In the genomic region with DNA sequence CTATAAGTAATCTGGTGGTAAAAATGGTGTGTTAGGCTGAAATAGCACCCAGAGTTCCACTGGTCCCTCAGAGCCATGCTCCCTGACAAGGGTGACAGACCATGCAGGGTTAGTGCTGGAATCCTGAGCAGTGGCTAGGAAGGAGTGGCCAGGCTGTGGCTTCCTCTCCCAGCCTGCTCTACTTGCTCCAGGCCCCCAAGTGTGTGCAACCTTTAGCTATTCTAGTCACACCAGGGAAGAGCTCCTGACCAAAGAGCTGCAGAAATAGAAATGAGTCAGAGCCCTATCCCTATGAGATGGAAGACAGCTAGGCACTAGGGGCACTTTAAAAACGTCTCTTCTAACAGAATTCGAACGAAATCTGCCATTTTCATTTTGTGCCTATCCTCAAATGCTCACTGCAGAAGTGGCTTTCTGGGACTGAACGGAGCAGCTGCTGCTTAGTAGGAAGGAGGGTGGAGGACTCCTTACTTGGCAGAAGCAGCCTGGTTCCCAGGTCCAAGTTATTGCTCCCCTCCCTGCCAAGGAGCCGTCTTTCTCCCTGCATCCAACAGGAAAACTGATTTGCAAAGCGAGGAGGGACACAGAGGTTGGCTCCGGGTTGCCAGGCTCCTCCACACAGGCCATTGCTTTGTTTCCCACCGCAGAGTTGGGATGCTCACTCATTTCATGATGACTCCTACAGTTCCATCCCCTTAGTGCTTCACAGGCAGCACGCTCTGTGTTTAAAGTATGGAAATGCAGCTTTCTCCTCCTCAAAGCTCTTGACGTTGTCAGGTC, we compare ENCODE assay signal across 1 cellular context.
TF ChIP-seq lines count a peak whose summit lies in the region.

No MANE protein-coding gene starts in this region.

TF ChIP-seq in IMR-90, 13 proteins besides CTCF, POLR2A, EP300 and RAD21 (continued from another document):
- TF ChIP-seq, protein P1, sequence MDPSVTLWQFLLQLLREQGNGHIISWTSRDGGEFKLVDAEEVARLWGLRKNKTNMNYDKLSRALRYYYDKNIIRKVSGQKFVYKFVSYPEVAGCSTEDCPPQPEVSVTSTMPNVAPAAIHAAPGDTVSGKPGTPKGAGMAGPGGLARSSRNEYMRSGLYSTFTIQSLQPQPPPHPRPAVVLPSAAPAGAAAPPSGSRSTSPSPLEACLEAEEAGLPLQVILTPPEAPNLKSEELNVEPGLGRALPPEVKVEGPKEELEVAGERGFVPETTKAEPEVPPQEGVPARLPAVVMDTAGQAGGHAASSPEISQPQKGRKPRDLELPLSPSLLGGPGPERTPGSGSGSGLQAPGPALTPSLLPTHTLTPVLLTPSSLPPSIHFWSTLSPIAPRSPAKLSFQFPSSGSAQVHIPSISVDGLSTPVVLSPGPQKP (IDR thresholded peaks at IDR 0.05; ENCODE audit: borderline replicate concordance, low read depth, low read length), result no peak
- TF ChIP-seq CEBPB (IDR thresholded peaks at IDR 0.05; ENCODE audit: low read depth, low read length) (no peak), BHLHE40 (IDR thresholded peaks at IDR 0.05; ENCODE audit: low read depth, low read length) (no peak), CHD1 (IDR thresholded peaks at IDR 0.05; ENCODE audit: low read depth, low read length) (no peak)
TF ChIP-seq in IMR-90: peak in this region for 0.
